Comparison of ENCODE assay signal across 8 cellular contexts in genomic region chr7:41886906-41887311, GRCh38.
DNase-seq lines count a peak whose midpoint lies in the region; ATAC-seq and TF ChIP-seq lines count a peak whose summit lies in the region.

No MANE protein-coding gene starts in this region.

- intact Hi-C loops in posterior vena cava (cut with DNase I): no loop called here
- intact Hi-C loops in activated CD4-positive, alpha-beta memory T cell treated with anti-CD3 and anti-CD28 coated beads for 36 hours (cut with micrococcal nuclease): no loop called here

- peaks cover 27% of the 10 kb centered on the region for H3K4me1 Mint-ChIP-seq in activated CD4-positive, alpha-beta memory T cell treated with anti-CD3 and anti-CD28 coated beads for 36 hours (ENCODE audit: low read depth)

- no peak overlapping the region for H3K4me3 Mint-ChIP-seq in activated CD4-positive, alpha-beta memory T cell treated with anti-CD3 and anti-CD28 coated beads for 36 hours

- H3K9me3 ChIP-seq in cardiac muscle cell (ENCODE audit: low read depth): no peaks in the 10 kb centered on the region

- peaks cover 10% of the 10 kb centered on the region for H3K36me3 Mint-ChIP-seq in activated CD4-positive, alpha-beta memory T cell treated with anti-CD3 and anti-CD28 coated beads for 36 hours

- H3K27ac Mint-ChIP-seq in activated CD4-positive, alpha-beta memory T cell treated with anti-CD3 and anti-CD28 coated beads for 36 hours: no peak overlapping the region

- ATAC-seq in SK-N-SH treated with all-trans-retinoic acid at 6 μM for 48 hours (peak; percentile 92), GM19467 (IDR thresholded peaks at IDR 0.05; ENCODE audit: unreplicated experiment) (no peak)

- CTCF ChIA-PET in activated CD4-positive, alpha-beta memory T cell treated with anti-CD3 and anti-CD28 coated beads for 36 hours (lab: Charles Lee): interaction anchor here (0.6 kb wide), 1 partner anchor 14 kb away, joined by 3 read pairs; no protein-coding TSS in a partner anchor

- no peaks in the 10 kb centered on the region for H3K27me3 ChIP-seq in cardiac muscle cell

- TF ChIP-seq CTCF in cardiac muscle cell (IDR thresholded peaks at IDR 0.05; ENCODE audit: low read depth, low read length): peak; percentile 52

- no peaks in the 10 kb centered on the region for H3K36me3 ChIP-seq in cardiac muscle cell

- H3K27me3 Mint-ChIP-seq in activated CD4-positive, alpha-beta memory T cell treated with anti-CD3 and anti-CD28 coated beads for 36 hours: peaks cover 9% of the 10 kb centered on the region

- no peaks in the 10 kb centered on the region for H3K4me1 ChIP-seq in cardiac muscle cell (ENCODE audit: low read depth)

- H3K9me3 Mint-ChIP-seq in activated CD4-positive, alpha-beta memory T cell treated with anti-CD3 and anti-CD28 coated beads for 36 hours: peaks cover 2% of the 10 kb centered on the region

- no peak overlapping the region for H3K4me3 ChIP-seq in cardiac muscle cell

- POLR2A ChIA-PET in activated CD4-positive, alpha-beta memory T cell treated with anti-CD3 and anti-CD28 coated beads for 36 hours (lab: Charles Lee): no interaction called here

- DNase-seq in EL: peak; percentile 98
- peak in 1 of 2 donors; percentile 95 for DNase-seq in cardiac muscle cell (ENCODE audit: low read depth in 1 of 2, low spot score in 1 of 2)
- peak; percentile 90 for DNase-seq in posterior vena cava (ENCODE audit: low spot score)
- DNase-seq in putamen (ENCODE audit: low spot score): no peak
- no peak for DNase-seq in activated CD4-positive, alpha-beta memory T cell treated with anti-CD3 and anti-CD28 coated beads for 36 hours
- no peak for DNase-seq in inferior parietal cortex (ENCODE audit: extremely low spot score)

- H3K27ac ChIP-seq in cardiac muscle cell: no peak overlapping the region

TF ChIP-seq in SK-N-SH treated with all-trans-retinoic acid at 6 μM for 48 hours, 23 proteins besides CTCF, POLR2A, EP300 and RAD21:
- TF ChIP-seq PPARA (CRISPR knock-in tag; IDR thresholded peaks at IDR 0.05; ENCODE audit: borderline replicate concordance) (no peak), ARNTL (CRISPR knock-in tag; IDR thresholded peaks at IDR 0.05; ENCODE audit: borderline replicate concordance, low read depth) (no peak), CREB5 (CRISPR knock-in tag; IDR thresholded peaks at IDR 0.05; ENCODE audit: low read depth) (no peak), RARB (CRISPR knock-in tag; IDR thresholded peaks at IDR 0.05) (no peak), ISL1 (CRISPR knock-in tag; IDR thresholded peaks at IDR 0.05) (no peak)
- TF ChIP-seq, protein P1, sequence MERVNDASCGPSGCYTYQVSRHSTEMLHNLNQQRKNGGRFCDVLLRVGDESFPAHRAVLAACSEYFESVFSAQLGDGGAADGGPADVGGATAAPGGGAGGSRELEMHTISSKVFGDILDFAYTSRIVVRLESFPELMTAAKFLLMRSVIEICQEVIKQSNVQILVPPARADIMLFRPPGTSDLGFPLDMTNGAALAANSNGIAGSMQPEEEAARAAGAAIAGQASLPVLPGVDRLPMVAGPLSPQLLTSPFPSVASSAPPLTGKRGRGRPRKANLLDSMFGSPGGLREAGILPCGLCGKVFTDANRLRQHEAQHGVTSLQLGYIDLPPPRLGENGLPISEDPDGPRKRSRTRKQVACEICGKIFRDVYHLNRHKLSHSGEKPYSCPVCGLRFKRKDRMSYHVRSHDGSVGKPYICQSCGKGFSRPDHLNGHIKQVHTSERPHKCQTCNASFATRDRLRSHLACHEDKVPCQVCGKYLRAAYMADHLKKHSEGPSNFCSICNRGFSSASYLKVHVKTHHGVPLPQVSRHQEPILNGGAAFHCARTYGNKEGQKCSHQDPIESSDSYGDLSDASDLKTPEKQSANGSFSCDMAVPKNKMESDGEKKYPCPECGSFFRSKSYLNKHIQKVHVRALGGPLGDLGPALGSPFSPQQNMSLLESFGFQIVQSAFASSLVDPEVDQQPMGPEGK (CRISPR knock-in tag; IDR thresholded peaks at IDR 0.05; ENCODE audit: borderline replicate concordance): no peak; the same call in 1 of the 2 replicates
- TF ChIP-seq, protein P2, sequence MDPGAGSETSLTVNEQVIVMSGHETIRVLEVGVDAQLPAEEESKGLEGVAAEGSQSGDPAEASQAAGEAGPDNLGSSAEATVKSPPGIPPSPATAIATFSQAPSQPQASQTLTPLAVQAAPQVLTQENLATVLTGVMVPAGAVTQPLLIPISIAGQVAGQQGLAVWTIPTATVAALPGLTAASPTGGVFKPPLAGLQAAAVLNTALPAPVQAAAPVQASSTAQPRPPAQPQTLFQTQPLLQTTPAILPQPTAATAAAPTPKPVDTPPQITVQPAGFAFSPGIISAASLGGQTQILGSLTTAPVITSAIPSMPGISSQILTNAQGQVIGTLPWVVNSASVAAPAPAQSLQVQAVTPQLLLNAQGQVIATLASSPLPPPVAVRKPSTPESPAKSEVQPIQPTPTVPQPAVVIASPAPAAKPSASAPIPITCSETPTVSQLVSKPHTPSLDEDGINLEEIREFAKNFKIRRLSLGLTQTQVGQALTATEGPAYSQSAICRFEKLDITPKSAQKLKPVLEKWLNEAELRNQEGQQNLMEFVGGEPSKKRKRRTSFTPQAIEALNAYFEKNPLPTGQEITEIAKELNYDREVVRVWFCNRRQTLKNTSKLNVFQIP (CRISPR knock-in tag; IDR thresholded peaks at IDR 0.05; ENCODE audit: borderline replicate concordance, low read depth): no peak

Comparison
In these comparisons a context has a peak if more than half of its experiments do, and no peak if none do; other contexts are left out.
1. DNase-seq: peak in EL (single experiment) and posterior vena cava (single experiment); none in putamen (single experiment), activated CD4-positive, alpha-beta memory T cell treated with anti-CD3 and anti-CD28 coated beads for 36 hours (single experiment) and inferior parietal cortex (single experiment).